In the genomic region with DNA sequence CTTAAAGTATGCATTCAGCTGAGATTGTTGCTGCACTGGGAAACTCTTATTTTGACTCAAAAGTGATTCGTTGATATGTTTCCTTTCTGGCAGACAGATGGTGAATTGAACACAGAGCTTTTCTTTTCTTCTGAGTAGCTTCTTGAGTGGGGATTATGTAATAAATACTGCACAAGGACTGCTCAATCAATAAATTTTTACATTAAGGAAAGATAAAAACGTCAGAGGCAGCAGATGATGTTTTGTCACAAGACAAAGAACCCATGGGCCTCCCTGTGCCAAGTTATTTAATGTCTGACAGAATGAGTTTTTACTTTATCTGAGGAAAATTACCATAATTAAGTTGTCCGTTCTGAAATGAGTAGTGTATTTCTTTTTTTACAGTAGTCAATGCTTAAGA, we compare ENCODE assay signal across 18 cellular contexts.
DNase-seq lines count a peak whose midpoint lies in the region; ATAC-seq lines count a peak whose summit lies in the region.
"Had no signal": no experiment of that assay in that cellular context is flagged by ENCODE, and none has a peak within 500 bp of the region (broad histone marks: within the 10 kb centered on the region; RNA-seq: fewer than 3 reads in every experiment).

No MANE protein-coding gene starts in this region.

- intact Hi-C loops in cardiac septum (cut with DNase I): no loop called here

- peak; percentile 5 for DNase-seq in COR-L47 (lab: John Stamatoyannopoulos, UW)
- peak; percentile 47 for DNase-seq in NCI-H1417 treated with DMSO at 0.1 percent for 48 hours (lab: John Stamatoyannopoulos, UW)
- DNase-seq in NCI-H69 (lab: John Stamatoyannopoulos, UW): peak; percentile 97
- DNase-seq in foreskin melanocyte: peak; percentile 32
- DNase-seq in cardiac septum (ENCODE audit: low spot score): no peak
- no peak for DNase-seq in SIG-M5 (lab: John Stamatoyannopoulos, UW)
- DNase-seq in NCI-H526 (lab: John Stamatoyannopoulos, UW): no peak
- DNase-seq: activated CD4-positive, alpha-beta T cell treated with anti-CD3 and anti-CD28 coated beads, Interleukin-2, amount 50 U/mL, for 4 hours; activated CD8-positive, alpha-beta memory T cell treated with anti-CD3 and anti-CD28 coated beads, Interleukin-2, amount 50 U/mL, for 48 hours; activated effector memory CD4-positive, alpha-beta T cell treated with anti-CD3 and anti-CD28 coated beads, Interleukin-2, amount 50 U/mL, for 16 hours; body of pancreas; DMS 273 treated with DMSO at 0.1 percent for 48 hours; effector memory CD4-positive, alpha-beta T cell; KBM-7; MM.1S; T-helper 2 cell had no signal

- no peak for ATAC-seq in HG03175 (IDR thresholded peaks at IDR 0.05; ENCODE audit: unreplicated experiment)
- ATAC-seq: esophagus mucosa had no signal

Comparison
In these comparisons a context has a peak if more than half of its experiments do, and no peak if none do; other contexts are left out.
1. DNase-seq: peak in COR-L47 (single experiment), NCI-H1417 treated with DMSO at 0.1 percent for 48 hours (single experiment), NCI-H69 (single experiment) and foreskin melanocyte (single experiment); none in cardiac septum (single experiment), SIG-M5 (single experiment) and NCI-H526 (0 of 2).